13 cellular contexts compared by ENCODE assay signal in genomic region chr17:81292450-81292849, GRCh38. TPM values are rescaled to one million over a fixed set of nuclear protein-coding genes. Genes with fewer than 3 reads are reported as not detected.
A peak's percentile ranks its signal among the peaks of the same experiment; 100 is the strongest.
DNase-seq lines count a peak whose midpoint lies in the region; ATAC-seq and TF ChIP-seq lines count a peak whose summit lies in the region.
"Had no signal": no experiment of that assay in that cellular context is flagged by ENCODE, and none has a peak within 500 bp of the region (broad histone marks: within the 10 kb centered on the region; RNA-seq: fewer than 3 reads in every experiment).

No MANE protein-coding gene starts in this region.

- no peak overlapping the region for H2BK20ac ChIP-seq in IMR-90 (ENCODE audit: low read depth, low read length)

- no peak overlapping the region for H3K56ac ChIP-seq in IMR-90 (ENCODE audit: extremely low read depth, insufficient read depth, low read length)

- ATAC-seq in IMR-90 (ENCODE audit: low read depth), result no peak
- no peak for ATAC-seq in HG02571 (IDR thresholded peaks at IDR 0.05; ENCODE audit: unreplicated experiment)
- ATAC-seq in GM18861 (IDR thresholded peaks at IDR 0.05; ENCODE audit: unreplicated experiment), result no peak

- no peak for TF ChIP-seq RAD21 in IMR-90 (IDR thresholded peaks at IDR 0.05; ENCODE audit: low read length)

- no peaks in the 10 kb centered on the region for H3K9me3 ChIP-seq in IMR-90 (ENCODE audit: control insufficient read depth, insufficient read depth, low read length)
- no peaks in the 10 kb centered on the region for H3K9me3 ChIP-seq in esophagus muscularis mucosa
- no peaks in the 10 kb centered on the region for H3K9me3 ChIP-seq in skeletal muscle satellite cell (replicated peaks; ENCODE audit: low read length)
- no peaks in the 10 kb centered on the region for H3K9me3 ChIP-seq in thyroid gland

- no peak overlapping the region for H2AK9ac ChIP-seq in IMR-90 (replicated peaks; ENCODE audit: low read depth, low read length, poor library complexity)

- H3K4me1 ChIP-seq in IMR-90 (ENCODE audit: control insufficient read depth, insufficient read depth, low read length), result peaks cover 4% of the 10 kb centered on the region
- peaks cover 41 to 52% (median 46%) of the 10 kb centered on the region in 4 donors for H3K4me1 ChIP-seq in esophagus muscularis mucosa
- peaks cover 22% of the 10 kb centered on the region for H3K4me1 ChIP-seq in skeletal muscle satellite cell (ENCODE audit: control insufficient read depth, insufficient read depth, low read length)
- H3K4me1 ChIP-seq in thyroid gland, result peaks cover 18 to 35% of the 10 kb centered on the region in 2 donors

- H3K27me3 ChIP-seq in IMR-90 (ENCODE audit: control insufficient read depth, insufficient read depth, low read length) (no peaks in the 10 kb centered on the region), esophagus muscularis mucosa (no peaks in the 10 kb centered on the region), skeletal muscle satellite cell (ENCODE audit: control insufficient read depth, insufficient read depth, low read length) (no peaks in the 10 kb centered on the region), thyroid gland (no peaks in the 10 kb centered on the region)

- 91% methylated on average over 6 of the region's 12 CpGs; no CpG with 5 or more reads in 1 of the 2 experiments for WGBS in IMR-90 (ENCODE audit: extremely low coverage in 2 of 2, insufficient read length in 1 of 2), 2 experiments
- 90% methylated on average over 8 of the region's 12 CpGs for WGBS in esophagus muscularis mucosa
- WGBS in thyroid gland, 2 donors, result 83 to 88% methylated on average over 10 to 12 of the region's 12 CpGs

- peak overlapping the region in 1 of 2 donors; percentile 52 for H3K4me3 Mint-ChIP-seq in CD14-positive monocyte
- H3K4me3 Mint-ChIP-seq: memory B cell had no signal

- H2BK15ac ChIP-seq in IMR-90 (ENCODE audit: low read depth, low read length), result no peak overlapping the region

- TF ChIP-seq CTCF in CD14-positive monocyte (IDR thresholded peaks at IDR 0.05) (no peak), IMR-90 (conservative IDR thresholded peaks at IDR 0.05; ENCODE audit: low read depth, low read length) (no peak), esophagus muscularis mucosa (IDR thresholded peaks at IDR 0.05) (no peak), thyroid gland (IDR thresholded peaks at IDR 0.05) (no peak)

- TF ChIP-seq EP300 in esophagus muscularis mucosa (IDR thresholded peaks at IDR 0.05), result no peak

- DNase-seq in CD14-positive monocyte (ENCODE audit: low spot score) (no peak), IMR-90 (no peak), esophagus muscularis mucosa (ENCODE audit: extremely low spot score) (no peak), thyroid gland (no peak)
- DNase-seq: NCI-H1092, NCI-H2227 treated with DMSO at 0.1 percent for 48 hours had no signal

- no peaks in the 10 kb centered on the region; the same call in 1 of the 2 replicates for H3K9me1 ChIP-seq in IMR-90 (ENCODE audit: insufficient read depth, low read length)

- H3K18ac ChIP-seq in IMR-90 (ENCODE audit: low read depth, low read length), result no peak overlapping the region

- no peak overlapping the region for H3K4ac ChIP-seq in IMR-90 (ENCODE audit: low read depth, low read length)

- no peak overlapping the region for H3K14ac ChIP-seq in IMR-90 (replicated peaks; ENCODE audit: low read depth, low read length)

- H2AFZ ChIP-seq in IMR-90 (replicated peaks; ENCODE audit: low read length, poor library complexity), result no peak overlapping the region

- no peak for TF ChIP-seq POLR2A in IMR-90 (IDR thresholded peaks at IDR 0.05; ENCODE audit: low read depth, low read length)
- TF ChIP-seq POLR2A in esophagus muscularis mucosa (IDR thresholded peaks at IDR 0.05; ENCODE audit: low read depth), result no peak
- TF ChIP-seq POLR2A in thyroid gland (IDR thresholded peaks at IDR 0.05), result no peak

- in situ Hi-C loops in IMR-90 (cut with MboI; ENCODE audit: low sequenced_read_pairs), result no loop called here

- peaks cover 0 to 1% (median 0%) of the 10 kb centered on the region in 3 donors for H3K27me3 Mint-ChIP-seq in CD14-positive monocyte (ENCODE audit: low read depth in 3 of 3)
- H3K27me3 Mint-ChIP-seq: memory B cell, naive B cell had no signal

- dilution Hi-C loops in IMR-90 (cut with HindIII; ENCODE audit: low sequenced_read_pairs, unreplicated experiment), result no loop called here

- no peak overlapping the region for H2AK5ac ChIP-seq in IMR-90 (ENCODE audit: low read depth, low read length)

- no peak overlapping the region for H3K4me2 ChIP-seq in IMR-90 (ENCODE audit: low read depth, low read length)
- H3K4me2 ChIP-seq in skeletal muscle satellite cell (ENCODE audit: low read length), result peak overlapping the region; percentile 34

- peaks cover 18% of the 10 kb centered on the region for H3K36me3 ChIP-seq in IMR-90 (ENCODE audit: control insufficient read depth, insufficient read depth, low read length)
- peaks cover 11 to 35% (median 23%) of the 10 kb centered on the region in 4 donors for H3K36me3 ChIP-seq in esophagus muscularis mucosa
- H3K36me3 ChIP-seq in skeletal muscle satellite cell (ENCODE audit: insufficient read depth, low read length), result peaks cover 22% of the 10 kb centered on the region
- peaks cover 0 to 6% of the 10 kb centered on the region in 2 donors for H3K36me3 ChIP-seq in thyroid gland

- H4K20me1 ChIP-seq in IMR-90 (ENCODE audit: insufficient read depth, low read length), result peaks cover 15% of the 10 kb centered on the region

- H2BK120ac ChIP-seq in IMR-90 (ENCODE audit: low read depth, low read length), result no peak overlapping the region

- no peak overlapping the region for H3K27ac ChIP-seq in IMR-90 (ENCODE audit: insufficient read depth, low read length)
- H3K27ac ChIP-seq in esophagus muscularis mucosa (replicated peaks in 1 of 4), result peak overlapping the region; percentile 40 to 98 (median 94)
- peak overlapping the region in 1 of 3 donors; percentile 33 for H3K27ac ChIP-seq in thyroid gland
- H3K27ac ChIP-seq: parathyroid adenoma had no signal

- H4K8ac ChIP-seq in IMR-90 (ENCODE audit: low read depth in 2 of 2, low read length in 2 of 2), result no peak overlapping the region

- H4K91ac ChIP-seq in IMR-90 (ENCODE audit: insufficient read depth, low read depth, low read length), result no peak overlapping the region

- CTCF ChIA-PET in IMR-90 (lab: Yijun Ruan, JAX), result interaction anchor here (0.5 kb wide), 1 partner anchor 16 kb away, joined by 3 read pairs; no protein-coding TSS in a partner anchor

- peaks cover 69% of the 10 kb centered on the region for H3K4me1 Mint-ChIP-seq in CD14-positive monocyte

- intact Hi-C loops in CD14-positive monocyte (cut with micrococcal nuclease), result loop anchor here in 1 of 2 donors (5.0 kb wide), 1 partner anchor 190 kb away; no protein-coding TSS in a partner anchor
- intact Hi-C loops in IMR-90 (cut with micrococcal nuclease), result no loop called here
- intact Hi-C loops in esophagus muscularis mucosa (cut with DNase I), result loop anchor here (5.0 kb wide), 3 partner anchors 35 to 190 kb away; no protein-coding TSS in a partner anchor
- intact Hi-C loops in thyroid gland (cut with DNase I), result no loop called here

- H3K9me3 Mint-ChIP-seq in CD14-positive monocyte, result peaks cover 0 to 2% (median 0%) of the 10 kb centered on the region in 7 donors
- H3K9me3 Mint-ChIP-seq: activated naive CD4-positive, alpha-beta T cell treated with anti-CD3 and anti-CD28 coated beads, Interleukin-2, amount 50 U/mL, for 72 hours; memory B cell; naive B cell had no signal

- peaks cover 15 to 35% of the 10 kb centered on the region in 2 donors for H3K36me3 Mint-ChIP-seq in CD14-positive monocyte
- H3K36me3 Mint-ChIP-seq: naive B cell had no signal

- peak overlapping the region; percentile 56 to 87 (median 76) for H3K27ac Mint-ChIP-seq in CD14-positive monocyte
- H3K27ac Mint-ChIP-seq: activated naive CD4-positive, alpha-beta T cell treated with anti-CD3 and anti-CD28 coated beads, Interleukin-2, amount 50 U/mL, for 72 hours had no signal

- POLR2A ChIA-PET in IMR-90 (lab: Charles Lee; ENCODE audit: unreplicated experiment), result interaction anchor here (0.6 kb wide), 1 partner anchor 53 kb away, joined by 4 read pairs; no protein-coding TSS in a partner anchor

- 0 out of 2 replicates have a peak overlapping the region, but pooled peaks have one; percentile 34 for H3K23ac ChIP-seq in IMR-90 (ENCODE audit: low read depth, low read length)

- H2BK5ac ChIP-seq in IMR-90 (ENCODE audit: low read depth, low read length, poor library complexity, severe bottlenecking), result no peak overlapping the region

- BruUV-seq in IMR-90 (replicated peaks; lab: Mats Ljungman, UMichigan), result no TSS peak

- no peak overlapping the region for H4K5ac ChIP-seq in IMR-90 (ENCODE audit: low read depth, low read length)

- H3K79me1 ChIP-seq in IMR-90 (ENCODE audit: low read depth in 1 of 2, low read length in 2 of 2), result peaks cover 19 to 65% of the 10 kb centered on the region in 2 experiments

- no peak overlapping the region for H3K9ac ChIP-seq in IMR-90 (ENCODE audit: low read depth, low read length)
- H3K9ac ChIP-seq in skeletal muscle satellite cell (ENCODE audit: low read depth, low read length), result no peak overlapping the region
- H3K9ac ChIP-seq: parathyroid adenoma had no signal

- H3K4me3 ChIP-seq in IMR-90 (ENCODE audit: insufficient read depth, low read depth, low read length) (no peak overlapping the region), esophagus muscularis mucosa (no peak overlapping the region), skeletal muscle satellite cell (ENCODE audit: low read length) (no peak overlapping the region), thyroid gland (replicated peaks in 1 of 3) (no peak overlapping the region)

RNA-seq across cellular contexts. Expression of gene SLC38A10, which starts 2.7 kb away (rescaled TPM):
- polyA plus RNA-seq in CD14-positive monocyte (10 to 100 TPM; 50.8 to 68.4 TPM), IMR-90 (2012; rRNA removed) (46.7 and 53.2 TPM in 2 replicates)
- total RNA-seq in IMR-90 (2012; rRNA removed) (12.7 and 14.2 TPM in 2 replicates), esophagus muscularis mucosa (100 to 1,000 TPM in 2 of 4 donors, 10 to 100 TPM in 2; 78.0 to 103 (median 93.4) TPM), thyroid gland (100 to 1,000 TPM in 3 of 4 donors, 10 to 100 TPM in 1; 81.8 to 140 (median 121) TPM)
- 40.4 and 68.1 TPM in 2 replicates for polyA plus RNA-seq in IMR-90 (2012; cell fraction: cytosol; rRNA removed)
- polyA plus RNA-seq in IMR-90 (2012; cell fraction: nucleus; rRNA removed; ENCODE audit: low replicate concordance), result 86.4 and 189 TPM in 2 replicates
- total RNA-seq in skeletal muscle satellite cell (2012; rRNA removed), result 46.7 and 58.1 TPM in 2 replicates

RNA-seq across cellular contexts. Expression of gene NDUFAF8, which starts 53.3 kb away (rescaled TPM):
- polyA plus RNA-seq in CD14-positive monocyte, result 10 to 100 TPM; 41.0 to 61.3 TPM
- total RNA-seq in IMR-90 (2012; rRNA removed), result 11.1 and 21.1 TPM in 2 replicates
- 65.0 and 80.0 TPM in 2 replicates for polyA plus RNA-seq in IMR-90 (2012; rRNA removed)
- 64.0 and 137 TPM in 2 replicates for polyA plus RNA-seq in IMR-90 (2012; cell fraction: cytosol; rRNA removed)
- 31.0 and 41.1 TPM in 2 replicates for polyA plus RNA-seq in IMR-90 (2012; cell fraction: nucleus; rRNA removed; ENCODE audit: low replicate concordance)
- total RNA-seq in esophagus muscularis mucosa, result 10 to 100 TPM; 34.6 to 54.8 (median 40.4) TPM
- 28.4 and 34.3 TPM in 2 replicates for total RNA-seq in skeletal muscle satellite cell (2012; rRNA removed)
- total RNA-seq in thyroid gland, result 100 to 1,000 TPM in 1 of 4 donors, 10 to 100 TPM in 3; 17.0 to 107 (median 53.7) TPM

RNA-seq across cellular contexts. Expression of gene TEPSIN, which starts 53.6 kb away (rescaled TPM):
- polyA plus RNA-seq in CD14-positive monocyte, result 1 to 10 TPM; 3.4 to 4.5 TPM
- total RNA-seq in IMR-90 (2012; rRNA removed), result 3.2 and 3.3 TPM in 2 replicates
- 28.1 and 36.1 TPM in 2 replicates for polyA plus RNA-seq in IMR-90 (2012; rRNA removed)
- polyA plus RNA-seq in IMR-90 (2012; cell fraction: cytosol; rRNA removed), result 9.0 and 13.3 TPM in 2 replicates
- 230 and 545 TPM in 2 replicates for polyA plus RNA-seq in IMR-90 (2012; cell fraction: nucleus; rRNA removed; ENCODE audit: low replicate concordance)
- 10 to 100 TPM; 19.5 to 31.6 (median 23.5) TPM for total RNA-seq in esophagus muscularis mucosa
- 11.7 and 17.5 TPM in 2 replicates for total RNA-seq in skeletal muscle satellite cell (2012; rRNA removed)
- total RNA-seq in thyroid gland, result 10 to 100 TPM; 37.9 to 82.2 (median 64.9) TPM
